ENCODE assay signal across 1 cellular context in the genomic region with DNA sequence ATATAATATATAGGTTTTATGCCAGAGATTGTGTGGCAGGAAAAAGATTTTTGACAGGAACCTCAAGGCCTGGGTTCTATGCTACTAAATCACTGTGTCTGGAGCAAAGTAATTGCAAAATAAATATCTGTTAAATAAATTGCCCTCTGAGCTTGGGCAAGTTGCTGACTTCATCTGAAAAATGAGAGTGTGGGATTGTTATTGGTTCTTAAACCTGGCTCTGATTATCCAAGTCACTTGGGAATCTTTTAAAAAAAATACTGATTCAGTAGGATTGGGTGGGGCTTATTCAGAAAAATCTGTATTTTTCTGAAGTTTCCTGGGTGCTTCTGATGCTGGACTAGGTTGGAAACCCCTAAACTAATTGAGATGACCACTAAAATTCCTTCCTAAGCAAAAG.
TF ChIP-seq lines count a peak whose summit lies in the region.

No MANE protein-coding gene starts in this region.

TF ChIP-seq in endothelial cell of umbilical vein, 7 proteins besides CTCF, POLR2A, EP300 and RAD21 (continued from another document):
- TF ChIP-seq JUN (IDR thresholded peaks at IDR 0.05; ENCODE audit: borderline replicate concordance, insufficient read depth, insufficient read length, low read depth), result no peak
- TF ChIP-seq, protein P1, sequence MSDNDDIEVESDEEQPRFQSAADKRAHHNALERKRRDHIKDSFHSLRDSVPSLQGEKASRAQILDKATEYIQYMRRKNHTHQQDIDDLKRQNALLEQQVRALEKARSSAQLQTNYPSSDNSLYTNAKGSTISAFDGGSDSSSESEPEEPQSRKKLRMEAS (IDR thresholded peaks at IDR 0.05; ENCODE audit: insufficient read depth, insufficient read length), result no peak
- no peak for TF ChIP-seq POLR2AphosphoS5 (IDR thresholded peaks at IDR 0.05; ENCODE audit: insufficient read depth, low read depth, low read length)
- TF ChIP-seq FOS (IDR thresholded peaks at IDR 0.05; ENCODE audit: borderline replicate concordance, insufficient read depth, low read length), result no peak
- no peak for TF ChIP-seq GATA2 (IDR thresholded peaks at IDR 0.05; ENCODE audit: insufficient read depth, insufficient read length, low read depth, low read length)
